Comparison of ENCODE assay signal across 8 cellular contexts in genomic region chr18:27017901-27018500, GRCh38.
DNase-seq lines count a peak whose midpoint lies in the region; ATAC-seq and TF ChIP-seq lines count a peak whose summit lies in the region.

No MANE protein-coding gene starts in this region.

- H3K27ac ChIP-seq in OCI-LY3 (ENCODE audit: low read length) = no peak overlapping the region
- H3K27ac ChIP-seq in uterus = no peak overlapping the region

- ATAC-seq in HG03460 (IDR thresholded peaks at IDR 0.05; ENCODE audit: unreplicated experiment) (no peak), GM18505 (IDR thresholded peaks at IDR 0.05; ENCODE audit: unreplicated experiment) (no peak)

- no peaks in the 10 kb centered on the region for H4K20me1 ChIP-seq in OCI-LY3 (ENCODE audit: insufficient read depth, low read length)

- CTCF ChIA-PET in AG04449 (lab: Yijun Ruan, JAX) = interaction anchor here (1.0 to 1.7 kb wide), 4 partner anchors 578 to 744 kb away, joined by 3 to 10 read pairs (median 4); no protein-coding TSS in a partner anchor

- DNase-seq in AG04449 (ENCODE audit: low read depth, low spot score) (no peak), GM20000 (ENCODE audit: low spot score) (peak; percentile 8), foreskin fibroblast (peak in 1 of 2 donors; percentile 4), uterus (no peak), amygdala (lab: John Stamatoyannopoulos, UW) (no peak)

- no peaks in the 10 kb centered on the region for H3K9me3 ChIP-seq in OCI-LY3 (ENCODE audit: insufficient read depth, low read length)
- no peaks in the 10 kb centered on the region for H3K9me3 ChIP-seq in uterus

- H3K9ac ChIP-seq in OCI-LY3 (ENCODE audit: low read length) = no peak overlapping the region

- no peak overlapping the region for H3K4me2 ChIP-seq in OCI-LY3 (ENCODE audit: low read length)

- H3K4me3 ChIP-seq in AG04449 (ENCODE audit: low read depth, low read length) (no peak overlapping the region), OCI-LY3 (ENCODE audit: low read length) (no peak overlapping the region), foreskin fibroblast (ENCODE audit: low read depth in 1 of 2, low read length in 2 of 2) (no peak overlapping the region), uterus (no peak overlapping the region)

- POLR2A ChIA-PET in AG04449 (lab: Yijun Ruan, JAX) = no interaction called here

- H3K79me2 ChIP-seq in OCI-LY3 (ENCODE audit: low read length) = no peaks in the 10 kb centered on the region

- peaks cover 8% of the 10 kb centered on the region; the same call in 1 of the 2 replicates for H3K4me1 ChIP-seq in OCI-LY3 (ENCODE audit: low read length)
- H3K4me1 ChIP-seq in uterus = no peaks in the 10 kb centered on the region

- H2AFZ ChIP-seq in OCI-LY3 (ENCODE audit: low read depth, low read length) = no peak overlapping the region

- TF ChIP-seq POLR2A in uterus (IDR thresholded peaks at IDR 0.05) (no peak), GM18505 (IDR thresholded peaks at IDR 0.05; ENCODE audit: borderline replicate concordance, extremely low read depth, insufficient read depth, insufficient read length) (no peak)

- TF ChIP-seq CTCF in AG04449 (IDR thresholded peaks at IDR 0.05; ENCODE audit: insufficient read depth, low read length, missing control alignments) (peak; percentile 28), GM20000 (IDR thresholded peaks at IDR 0.05; ENCODE audit: extremely low read depth, missing control alignments) (peak; percentile 31), OCI-LY3 (IDR thresholded peaks at IDR 0.05; ENCODE audit: low read depth, low read length) (peak; percentile 92), foreskin fibroblast (IDR thresholded peaks at IDR 0.05; ENCODE audit: low read depth, low read length) (peak; percentile 16), uterus (IDR thresholded peaks at IDR 0.05) (peak in 3 of 4 experiments; percentile 11 to 32 (median 31))

- H3K27me3 ChIP-seq in OCI-LY3 (ENCODE audit: low read depth, low read length) (no peaks in the 10 kb centered on the region), uterus (no peaks in the 10 kb centered on the region)

- intact Hi-C loops in uterus (cut with DNase I; ENCODE audit: low total_unique reads) = no loop called here

- H3K36me3 ChIP-seq in OCI-LY3 (replicated peaks; ENCODE audit: low read depth, low read length) (no peaks in the 10 kb centered on the region), uterus (no peaks in the 10 kb centered on the region)

Comparison
In these comparisons a context has a peak if more than half of its experiments do, and no peak if none do; other contexts are left out.
1. CTCF ChIP-seq: peak in every context shown above with its lines; median percentile 92 in OCI-LY3; 31 in GM20000; 31 in uterus; 28 in AG04449; 16 in foreskin fibroblast.